In the genomic region with DNA sequence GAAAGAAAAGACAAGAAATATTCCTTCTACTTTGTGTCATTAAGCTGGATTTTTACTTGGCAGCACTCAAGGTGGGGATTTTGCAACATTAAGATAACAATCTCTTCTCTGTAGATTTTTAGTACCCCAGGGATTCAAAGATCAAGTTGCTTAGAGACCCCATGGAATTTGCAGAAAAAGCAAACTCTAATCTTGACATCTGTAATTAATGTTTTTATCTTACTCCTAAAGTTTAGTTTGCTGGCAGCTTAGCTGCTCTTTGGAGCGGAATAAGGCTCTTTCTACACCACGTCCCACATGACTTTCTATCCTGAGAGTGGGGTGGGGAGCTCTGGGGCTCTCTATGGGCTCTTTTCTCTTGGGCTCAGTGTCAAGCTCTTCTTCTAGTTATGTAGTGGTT, we compare ENCODE assay signal across 14 cellular contexts.
"Had no signal": no experiment of that assay in that cellular context is flagged by ENCODE, and none has a peak within 500 bp of the region (broad histone marks: within the 10 kb centered on the region; RNA-seq: fewer than 3 reads in every experiment).

No MANE protein-coding gene starts in this region.

- ATAC-seq: activated CD4-positive, alpha-beta T cell treated with anti-CD3 and anti-CD28 coated beads for 36 hours; mucosa of descending colon; stimulated activated effector memory CD8-positive, alpha-beta T cell treated with anti-CD3 and anti-CD28 coated beads, Interleukin-12 subunit alpha, Interleukin-12 subunit beta, amount 100 ng/mL, for 72 hours had no signal

- H3K27ac ChIP-seq: brain microvascular endothelial cell, colonic mucosa, ovary, sigmoid colon, tibial artery had no signal

- H3K27me3 ChIP-seq: brain microvascular endothelial cell, colonic mucosa, ovary, sigmoid colon, tibial artery had no signal

- H3K4me3 ChIP-seq: colonic mucosa, mucosa of descending colon, ovary, sigmoid colon, tibial artery had no signal

- DNase-seq: activated CD4-positive, alpha-beta memory T cell treated with anti-CD3 and anti-CD28 coated beads for 36 hours; activated CD4-positive, alpha-beta T cell treated with anti-CD3 and anti-CD28 coated beads for 36 hours; activated T-cell treated with anti-CD3 and anti-CD28 coated beads for 4 hours; brain microvascular endothelial cell; central memory CD4-positive, alpha-beta T cell; colonic mucosa; hypothalamus; mucosa of descending colon; naive B cell; ovary; sigmoid colon; stimulated activated CD4-positive, alpha-beta T cell treated with anti-CD3 and anti-CD28 coated beads, Interleukin-4, amount 100 ng/mL, for 24 hours had no signal

- H3K4me1 ChIP-seq: colonic mucosa, sigmoid colon had no signal

- H3K36me3 ChIP-seq: brain microvascular endothelial cell, colonic mucosa, ovary, sigmoid colon, tibial artery had no signal

- H3K9me3 ChIP-seq: colonic mucosa, mucosa of descending colon, ovary had no signal
